38 cellular contexts compared by ENCODE assay signal in genomic region chr6:154093231-154094044, GRCh38. TPM values are rescaled to one million over a fixed set of nuclear protein-coding genes. Genes with fewer than 3 reads are reported as not detected.
"Had no signal": no experiment of that assay in that cellular context is flagged by ENCODE, and none has a peak within 500 bp of the region (broad histone marks: within the 10 kb centered on the region; RNA-seq: fewer than 3 reads in every experiment).

No MANE protein-coding gene starts in this region.

- H3K27me3 Mint-ChIP-seq: activated CD4-positive, alpha-beta T cell treated with anti-CD3 and anti-CD28 coated beads for 36 hours; activated CD4-positive, alpha-beta T cell treated with anti-CD3 and anti-CD28 coated beads, Interleukin-2, amount 10 ng/mL, durations not matched to agents 24 days and 14 days; activated CD8-positive, alpha-beta memory T cell treated with anti-CD3 and anti-CD28 coated beads, Interleukin-2, amount 10 ng/mL, durations not matched to agents 7 days and 5 days; activated naive CD4-positive, alpha-beta T cell treated with anti-CD3 and anti-CD28 coated beads, Interleukin-2, amount 10 ng/mL, durations not matched to agents 7 days and 5 days; activated naive CD8-positive, alpha-beta T cell treated with anti-CD3 and anti-CD28 coated beads, Interleukin-2, amount 10 ng/mL, durations not matched to agents 7 days and 5 days; brain had no signal

- H3K4me3 Mint-ChIP-seq: activated CD4-positive, alpha-beta memory T cell treated with anti-CD3 and anti-CD28 coated beads for 36 hours; activated CD4-positive, alpha-beta T cell treated with anti-CD3 and anti-CD28 coated beads for 36 hours; activated CD4-positive, alpha-beta T cell treated with anti-CD3 and anti-CD28 coated beads, Interleukin-2, amount 10 ng/mL, durations not matched to agents 24 days and 14 days; activated CD8-positive, alpha-beta memory T cell treated with anti-CD3 and anti-CD28 coated beads, Interleukin-2, amount 10 ng/mL, durations not matched to agents 7 days and 5 days; activated CD8-positive, alpha-beta T cell treated with anti-CD3 and anti-CD28 coated beads, Interleukin-2, amount 10 ng/mL, durations not matched to agents 7 days and 5 days; activated naive CD4-positive, alpha-beta T cell treated with anti-CD3 and anti-CD28 coated beads, Interleukin-2, amount 10 ng/mL, durations not matched to agents 7 days and 5 days; activated naive CD8-positive, alpha-beta T cell treated with anti-CD3 and anti-CD28 coated beads, Interleukin-2, amount 10 ng/mL, durations not matched to agents 7 days and 5 days; activated T-helper 1 cell treated with anti-CD3 and anti-CD28 coated beads, Interleukin-12 subunit alpha, Interleukin-12 subunit beta, Interleukin-2, Interleukin-4 antibody, amounts not matched to agents 30 ng/mL and 10 ng/mL and 1 ng/mL, durations not matched to agents 14 hours and 24 hours and 36 hours; brain; central memory CD8-positive, alpha-beta T cell had no signal

- H3K36me3 Mint-ChIP-seq: activated CD4-positive, alpha-beta memory T cell treated with anti-CD3 and anti-CD28 coated beads for 36 hours; activated CD8-positive, alpha-beta memory T cell treated with anti-CD3 and anti-CD28 coated beads, Interleukin-2, amount 10 ng/mL, durations not matched to agents 7 days and 5 days; activated naive CD4-positive, alpha-beta T cell treated with anti-CD3 and anti-CD28 coated beads, Interleukin-2, amount 10 ng/mL, durations not matched to agents 7 days and 5 days; activated naive CD4-positive, alpha-beta T cell treated with anti-CD3 and anti-CD28 coated beads, Interleukin-2, amount 50 U/mL, for 72 hours; activated naive CD8-positive, alpha-beta T cell treated with anti-CD3 and anti-CD28 coated beads, Interleukin-2, amount 10 ng/mL, durations not matched to agents 7 days and 5 days; brain had no signal

- H3K36me3 ChIP-seq: ascending aorta, breast epithelium, colonic mucosa, esophagus squamous epithelium, gastroesophageal sphincter, heart right ventricle had no signal

- H3K9me3 ChIP-seq: ascending aorta, breast epithelium, colonic mucosa, esophagus squamous epithelium, gastroesophageal sphincter, heart right ventricle had no signal

- H3K27me3 ChIP-seq: ascending aorta, breast epithelium, colonic mucosa, esophagus squamous epithelium, gastroesophageal sphincter, heart right ventricle had no signal

- H3K4me1 Mint-ChIP-seq: activated CD4-positive, alpha-beta T cell treated with anti-CD3 and anti-CD28 coated beads for 36 hours; activated CD4-positive, alpha-beta T cell treated with anti-CD3 and anti-CD28 coated beads, Interleukin-2, amount 10 ng/mL, durations not matched to agents 24 days and 14 days; activated CD8-positive, alpha-beta memory T cell treated with anti-CD3 and anti-CD28 coated beads, Interleukin-2, amount 10 ng/mL, durations not matched to agents 7 days and 5 days; activated naive CD4-positive, alpha-beta T cell treated with anti-CD3 and anti-CD28 coated beads, Interleukin-2, amount 10 ng/mL, durations not matched to agents 7 days and 5 days; activated naive CD8-positive, alpha-beta T cell treated with anti-CD3 and anti-CD28 coated beads, Interleukin-2, amount 10 ng/mL, durations not matched to agents 7 days and 5 days; central memory CD8-positive, alpha-beta T cell had no signal

- H3K27ac Mint-ChIP-seq: activated CD4-positive, alpha-beta memory T cell treated with anti-CD3 and anti-CD28 coated beads for 36 hours; activated CD4-positive, alpha-beta T cell treated with anti-CD3 and anti-CD28 coated beads for 36 hours; activated CD4-positive, alpha-beta T cell treated with anti-CD3 and anti-CD28 coated beads, Interleukin-2, amount 10 ng/mL, durations not matched to agents 24 days and 14 days; activated CD8-positive, alpha-beta memory T cell treated with anti-CD3 and anti-CD28 coated beads, Interleukin-2, amount 10 ng/mL, durations not matched to agents 7 days and 5 days; activated CD8-positive, alpha-beta T cell treated with anti-CD3 and anti-CD28 coated beads, Interleukin-2, amount 10 ng/mL, durations not matched to agents 7 days and 5 days; activated naive CD4-positive, alpha-beta T cell treated with anti-CD3 and anti-CD28 coated beads, Interleukin-2, amount 10 ng/mL, durations not matched to agents 7 days and 5 days; activated naive CD4-positive, alpha-beta T cell treated with anti-CD3 and anti-CD28 coated beads, Interleukin-2, amount 50 U/mL, for 72 hours; activated naive CD8-positive, alpha-beta T cell treated with anti-CD3 and anti-CD28 coated beads, Interleukin-2, amount 10 ng/mL, durations not matched to agents 7 days and 5 days; activated T-helper 1 cell treated with anti-CD3 and anti-CD28 coated beads, Interleukin-12 subunit alpha, Interleukin-12 subunit beta, Interleukin-2, Interleukin-4 antibody, amounts not matched to agents 30 ng/mL and 10 ng/mL and 1 ng/mL, durations not matched to agents 14 hours and 24 hours and 36 hours; activated T-helper 2 cell treated with anti-CD3 and anti-CD28 coated beads, Interferon-gamma antibody, Interleukin-2, Interleukin-4, amounts not matched to agents 10 μg/mL and 5 μg/mL and 100 μg/mL, durations not matched to agents 14 hours and 24 hours and 36 hours had no signal

- FAIRE-seq: endometrium, endothelial cell of umbilical vein had no signal

- H3K4me1 ChIP-seq: ascending aorta, breast epithelium, colonic mucosa, esophagus squamous epithelium, gastroesophageal sphincter, heart right ventricle had no signal

- H3K4me3 ChIP-seq: ascending aorta, breast epithelium, colonic mucosa, esophagus squamous epithelium, gastroesophageal sphincter, heart right ventricle had no signal

- ATAC-seq: activated CD4-positive, alpha-beta T cell treated with anti-CD3 and anti-CD28 coated beads for 36 hours; activated CD8-positive, alpha-beta memory T cell treated with anti-CD3 and anti-CD28 coated beads, Interleukin-2, amount 10 ng/mL, durations not matched to agents 7 days and 5 days; activated CD8-positive, alpha-beta T cell treated with anti-CD3 and anti-CD28 coated beads, Interleukin-2, amount 10 ng/mL, durations not matched to agents 7 days and 5 days; activated naive CD4-positive, alpha-beta T cell treated with anti-CD3 and anti-CD28 coated beads, Interleukin-2, amount 50 U/mL, for 72 hours; gastroesophageal sphincter; heart right ventricle had no signal

- DNase-seq: activated CD4-positive, alpha-beta memory T cell treated with anti-CD3 and anti-CD28 coated beads for 36 hours; activated CD4-positive, alpha-beta T cell treated with anti-CD3 and anti-CD28 coated beads for 36 hours; activated CD4-positive, alpha-beta T cell treated with anti-CD3 and anti-CD28 coated beads, Interleukin-2, amount 10 ng/mL, durations not matched to agents 24 days and 14 days; activated CD4-positive, CD25-positive, alpha-beta regulatory T cell; activated CD4-positive, CD25-positive, alpha-beta regulatory T cell treated with anti-CD3 and anti-CD28 coated beads, Interleukin-2, amount 50 U/mL, for 72 hours; activated CD8-positive, alpha-beta memory T cell treated with anti-CD3 and anti-CD28 coated beads, Interleukin-2, amount 10 ng/mL, durations not matched to agents 7 days and 5 days; activated CD8-positive, alpha-beta memory T cell treated with anti-CD3 and anti-CD28 coated beads, Interleukin-2, amount 50 U/mL, for 4 hours; activated CD8-positive, alpha-beta T cell treated with anti-CD3 and anti-CD28 coated beads, Interleukin-2, amount 10 ng/mL, durations not matched to agents 7 days and 5 days; activated gamma-delta T cell; activated naive CD4-positive, alpha-beta T cell; activated naive CD4-positive, alpha-beta T cell treated with anti-CD3 and anti-CD28 coated beads, Interleukin-2, amount 10 ng/mL, durations not matched to agents 7 days and 5 days; activated naive CD8-positive, alpha-beta T cell treated with anti-CD3 and anti-CD28 coated beads, Interleukin-2, amount 10 ng/mL, durations not matched to agents 7 days and 5 days; activated T-cell treated with anti-CD3 and anti-CD28 coated beads, Interleukin-2, amount 50 U/mL, for 1 hour; activated T-cell treated with anti-CD3 and anti-CD28 coated beads, Interleukin-2, amount 50 U/mL, for 48 hours; colonic mucosa; effector CD8-positive, alpha-beta T cell; esophagus squamous epithelium; foreskin melanocyte; heart right ventricle; T-helper 2 cell had no signal

- H3K9me3 Mint-ChIP-seq: activated CD4-positive, alpha-beta memory T cell treated with anti-CD3 and anti-CD28 coated beads for 36 hours; activated CD4-positive, alpha-beta T cell treated with anti-CD3 and anti-CD28 coated beads, Interleukin-2, amount 10 ng/mL, durations not matched to agents 24 days and 14 days; activated naive CD4-positive, alpha-beta T cell treated with anti-CD3 and anti-CD28 coated beads, Interleukin-2, amount 10 ng/mL, durations not matched to agents 7 days and 5 days; activated naive CD4-positive, alpha-beta T cell treated with anti-CD3 and anti-CD28 coated beads, Interleukin-2, amount 50 U/mL, for 72 hours; activated naive CD8-positive, alpha-beta T cell treated with anti-CD3 and anti-CD28 coated beads, Interleukin-2, amount 10 ng/mL, durations not matched to agents 7 days and 5 days; activated T-helper 1 cell treated with anti-CD3 and anti-CD28 coated beads, Interleukin-12 subunit alpha, Interleukin-12 subunit beta, Interleukin-2, Interleukin-4 antibody, amounts not matched to agents 30 ng/mL and 10 ng/mL and 1 ng/mL, durations not matched to agents 14 hours and 24 hours and 36 hours; activated T-helper 2 cell treated with anti-CD3 and anti-CD28 coated beads, Interferon-gamma antibody, Interleukin-2, Interleukin-4, amounts not matched to agents 10 μg/mL and 5 μg/mL and 100 μg/mL, durations not matched to agents 14 hours and 24 hours and 36 hours; central memory CD8-positive, alpha-beta T cell had no signal

- H3K27ac ChIP-seq: ascending aorta, breast epithelium, colonic mucosa, epithelial cell of prostate, esophagus squamous epithelium, gastroesophageal sphincter, heart right ventricle had no signal

RNA-seq across cellular contexts. Expression of gene OPRM1, which starts 54.4 kb away (rescaled TPM):
- total RNA-seq: activated CD4-positive, alpha-beta memory T cell treated with anti-CD3 and anti-CD28 coated beads for 36 hours; activated CD4-positive, alpha-beta T cell treated with anti-CD3 and anti-CD28 coated beads for 36 hours; activated CD4-positive, alpha-beta T cell treated with anti-CD3 and anti-CD28 coated beads, Interleukin-2, amount 10 ng/mL, durations not matched to agents 24 days and 14 days; activated CD8-positive, alpha-beta memory T cell treated with anti-CD3 and anti-CD28 coated beads for 36 hours; activated CD8-positive, alpha-beta memory T cell treated with anti-CD3 and anti-CD28 coated beads, Interleukin-2, amount 10 ng/mL, durations not matched to agents 7 days and 5 days; activated CD8-positive, alpha-beta T cell treated with anti-CD3 and anti-CD28 coated beads, Interleukin-2, amount 10 ng/mL, durations not matched to agents 7 days and 5 days; activated naive CD4-positive, alpha-beta T cell treated with anti-CD3 and anti-CD28 coated beads, Interleukin-2, amount 50 U/mL, for 72 hours; activated naive CD8-positive, alpha-beta T cell treated with anti-CD3 and anti-CD28 coated beads, Interleukin-2, amount 10 ng/mL, durations not matched to agents 7 days and 5 days; activated T-helper 1 cell treated with anti-CD3 and anti-CD28 coated beads, Interleukin-12 subunit alpha, Interleukin-12 subunit beta, Interleukin-2, Interleukin-4 antibody, amounts not matched to agents 30 ng/mL and 10 ng/mL and 1 ng/mL, durations not matched to agents 14 hours and 24 hours and 36 hours; activated T-helper 2 cell treated with anti-CD3 and anti-CD28 coated beads, Interferon-gamma antibody, Interleukin-2, Interleukin-4, amounts not matched to agents 10 μg/mL and 5 μg/mL and 100 μg/mL, durations not matched to agents 14 hours and 24 hours and 36 hours; ascending aorta; breast epithelium; cardiac septum; colonic mucosa; dermis microvascular lymphatic vessel endothelial cell; endothelial cell of umbilical vein; esophagus squamous epithelium; fibroblast of lung; fibroblast of villous mesenchyme; glomerular endothelial cell; heart right ventricle; T-helper 1 cell treated with Interleukin-12 subunit alpha and Interleukin-12 subunit beta and Interleukin-4 antibody, amounts not matched to agents 30 ng/mL and 1 ng/mL, for 36 hours had no signal
